ENCODE assay signal across 18 cellular contexts in the genomic region with DNA sequence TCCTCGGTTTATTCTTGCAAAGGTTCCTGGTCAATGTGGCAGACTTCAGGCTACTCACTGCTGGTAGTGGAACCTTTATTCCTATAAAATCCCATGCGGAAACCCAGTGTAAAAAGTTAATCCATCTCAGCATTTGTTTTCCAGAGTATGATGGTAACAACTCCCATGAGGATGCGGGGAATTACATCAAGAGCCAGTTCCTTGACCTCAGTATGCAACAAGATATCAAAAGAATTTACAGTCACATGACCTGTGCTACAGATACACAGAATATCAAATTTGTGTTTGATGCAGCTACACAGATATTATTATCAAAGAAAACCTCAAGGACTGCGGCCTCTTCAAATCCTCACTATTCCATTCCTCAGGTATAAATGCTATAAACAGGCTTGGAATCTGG.
"Had no signal": no experiment of that assay in that cellular context is flagged by ENCODE, and none has a peak within 500 bp of the region (broad histone marks: within the 10 kb centered on the region; RNA-seq: fewer than 3 reads in every experiment).

No MANE protein-coding gene starts in this region.

- ATAC-seq: activated CD8-positive, alpha-beta T cell treated with anti-CD3 and anti-CD28 coated beads for 36 hours; left ventricle myocardium superior; naive thymus-derived CD4-positive, alpha-beta T cell; psoas muscle; right cardiac atrium; stimulated activated naive CD8-positive, alpha-beta T cell treated with anti-CD3 and anti-CD28 coated beads, Interleukin-15, amount 100 ng/mL, for 72 hours had no signal

- H3K4me3 ChIP-seq: cardiac muscle cell, ovary, psoas muscle, smooth muscle cell had no signal

- DNase-seq: activated CD4-positive, alpha-beta T cell treated with anti-CD3 and anti-CD28 coated beads, Interleukin-2, amount 10 ng/mL, durations not matched to agents 24 days and 14 days; activated CD4-positive, CD25-positive, alpha-beta regulatory T cell; activated CD8-positive, alpha-beta T cell treated with anti-CD3 and anti-CD28 coated beads for 36 hours; activated naive CD4-positive, alpha-beta T cell treated with Interleukin-2 at 50 U/mL for 16 hours; activated T-cell treated with anti-CD3 and anti-CD28 coated beads, Interleukin-2, amount 50 U/mL, for 1 hour; aorta; dorsolateral prefrontal cortex; immature natural killer cell; kidney glomerular epithelial cell; left ventricle myocardium superior; naive thymus-derived CD4-positive, alpha-beta T cell; ovary; psoas muscle; right cardiac atrium; stimulated activated CD4-positive, alpha-beta T cell treated with anti-CD3 and anti-CD28 coated beads, Interleukin-4, amount 100 ng/mL, for 1 hour; stimulated activated naive CD8-positive, alpha-beta T cell treated with anti-CD3 and anti-CD28 coated beads, Interleukin-15, amount 100 ng/mL, for 72 hours had no signal
